Comparison of ENCODE assay signal across 14 cellular contexts in the genomic region with DNA sequence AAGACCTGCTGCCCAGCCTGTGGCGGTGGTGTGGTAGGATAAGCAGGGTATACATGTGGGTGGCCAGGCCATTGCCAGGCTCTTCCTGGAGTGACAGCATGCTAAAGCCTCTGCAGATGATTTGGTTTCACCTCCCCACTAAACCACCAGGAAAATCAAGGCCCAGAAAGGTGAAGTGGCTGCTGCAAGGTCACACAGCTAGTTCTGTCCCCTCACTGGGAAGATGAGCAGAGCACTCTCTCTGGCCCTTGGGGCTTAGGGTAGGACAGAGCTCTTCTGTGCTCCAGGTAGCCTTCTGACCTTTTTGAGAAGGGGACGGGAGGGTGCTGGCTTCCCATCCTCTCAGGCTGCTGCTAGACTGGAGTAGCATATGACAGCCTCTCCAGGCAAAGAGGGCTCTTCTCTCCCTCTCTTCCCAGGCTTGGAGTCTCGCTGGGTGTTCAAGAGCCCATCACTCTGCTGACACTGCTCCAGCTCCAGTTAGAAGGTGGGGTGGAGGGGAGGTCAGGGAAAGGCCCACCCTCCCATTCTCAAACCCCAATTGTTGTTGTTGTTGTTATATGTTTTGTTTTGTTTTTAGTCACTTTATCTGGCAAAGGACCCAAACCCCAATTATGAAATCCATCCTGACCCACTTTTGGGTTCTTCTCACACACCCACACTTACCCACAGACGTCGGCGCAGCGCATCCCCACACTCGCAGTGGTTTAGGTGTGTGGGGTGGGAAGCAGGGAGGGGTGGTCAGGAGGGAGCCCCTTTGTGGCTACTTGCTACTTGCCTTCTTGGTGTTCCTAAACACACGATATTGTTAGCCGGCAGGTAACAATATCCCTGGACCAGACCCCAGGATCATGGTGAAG. TPM values are rescaled to one million over a fixed set of nuclear protein-coding genes. Genes with fewer than 3 reads are reported as not detected.
DNase-seq lines count a peak whose midpoint lies in the region; ATAC-seq and TF ChIP-seq lines count a peak whose summit lies in the region.
"Had no signal": no experiment of that assay in that cellular context is flagged by ENCODE, and none has a peak within 500 bp of the region (broad histone marks: within the 10 kb centered on the region; RNA-seq: fewer than 3 reads in every experiment).

No MANE protein-coding gene starts in this region.

- H3K4me1 Mint-ChIP-seq in activated T-cell treated with anti-CD3 and anti-CD28 coated beads, Interleukin-2, amount 50 U/mL, for 72 hours (ENCODE audit: low read depth) = peaks cover 86% of the 10 kb centered on the region
- H3K4me1 Mint-ChIP-seq in WTC11 = peaks cover 18% of the 10 kb centered on the region

- peak overlapping the region; percentile 71 for H3K27ac Mint-ChIP-seq in activated T-cell treated with anti-CD3 and anti-CD28 coated beads, Interleukin-2, amount 50 U/mL, for 72 hours
- no peak overlapping the region for H3K27ac Mint-ChIP-seq in WTC11

- H3K4me3 Mint-ChIP-seq in activated T-cell treated with anti-CD3 and anti-CD28 coated beads, Interleukin-2, amount 50 U/mL, for 72 hours = peak overlapping the region; percentile 80 to 87
- H3K4me3 Mint-ChIP-seq in WTC11 = no peak overlapping the region

- no peaks in the 10 kb centered on the region for H3K9me3 Mint-ChIP-seq in activated T-cell treated with anti-CD3 and anti-CD28 coated beads, Interleukin-2, amount 50 U/mL, for 72 hours
- H3K9me3 Mint-ChIP-seq in WTC11 = no peaks in the 10 kb centered on the region

- peaks cover 16 to 31% of the 10 kb centered on the region in 2 donors for H3K36me3 Mint-ChIP-seq in activated T-cell treated with anti-CD3 and anti-CD28 coated beads, Interleukin-2, amount 50 U/mL, for 72 hours (ENCODE audit: insufficient read depth in 2 of 2)
- no peaks in the 10 kb centered on the region for H3K36me3 Mint-ChIP-seq in WTC11

- CTCF ChIA-PET in WTC11 (lab: Charles Lee) = interaction anchor here (0.6 to 1.3 kb wide), 3 partner anchors 35 to 393 kb away, joined by 3 to 5 read pairs (median 5); no protein-coding TSS in a partner anchor

- POLR2A ChIA-PET in WTC11 (lab: Charles Lee) = no interaction called here

- no peak for TF ChIP-seq CTCF in WTC11 (IDR thresholded peaks at IDR 0.05)

- H3K27me3 Mint-ChIP-seq in activated T-cell treated with anti-CD3 and anti-CD28 coated beads, Interleukin-2, amount 50 U/mL, for 72 hours (ENCODE audit: low read depth) = no peaks in the 10 kb centered on the region
- peaks cover 36% of the 10 kb centered on the region for H3K27me3 Mint-ChIP-seq in WTC11 (ENCODE audit: low read depth)

- DNase-seq in activated T-cell treated with anti-CD3 and anti-CD28 coated beads, Interleukin-2, amount 50 U/mL, for 72 hours = peak; percentile 59 to 60
- no peak for DNase-seq in activated T-cell treated with anti-CD3 and anti-CD28 coated beads, Interleukin-2, amount 50 U/mL, for 48 hours
- no peak for DNase-seq in WTC11 (ENCODE audit: low spot score)
- peak; percentile 69 for DNase-seq in central memory CD4-positive, alpha-beta T cell
- DNase-seq in stimulated activated CD8-positive, alpha-beta memory T cell treated with anti-CD3 and anti-CD28 coated beads, Interleukin-2, amount 100 ng/mL, for 48 hours (ENCODE audit: low read depth in 2 of 2) = peak; percentile 37 to 46
- DNase-seq in AG08396 (ENCODE audit: low spot score) = no peak
- no peak for DNase-seq in cortex of kidney (lab: John Stamatoyannopoulos, UW)
- DNase-seq: brain microvascular endothelial cell, erythroblast, NCI-H1436 treated with DMSO at 0.1 percent for 48 hours, NCI-H748 treated with DMSO at 0.1 percent for 48 hours, SIG-M5 had no signal

- ATAC-seq in activated T-cell treated with anti-CD3 and anti-CD28 coated beads, Interleukin-2, amount 50 U/mL, for 72 hours (replicated peaks in 1 of 2) = peak; percentile 13 to 28
- ATAC-seq in WTC11 (no peak), HG02981 (IDR thresholded peaks at IDR 0.05; ENCODE audit: unreplicated experiment) (no peak)
- ATAC-seq: psoas muscle had no signal

TF ChIP-seq in WTC11, 78 proteins besides CTCF, POLR2A, EP300 and RAD21:
- 0 out of 2 replicates have a peak, but pooled peaks have one; percentile 12 for TF ChIP-seq NR2C2 (CRISPR knock-in tag; IDR thresholded peaks at IDR 0.05)
- TF ChIP-seq ZNF219 (CRISPR knock-in tag; IDR thresholded peaks at IDR 0.05; ENCODE audit: borderline replicate concordance) = no peak

RNA-seq across cellular contexts. Expression of gene SPOCK2, which starts 4.9 kb away (rescaled TPM):
- 100 to 1,000 TPM; 253 to 291 TPM for total RNA-seq in activated T-cell treated with anti-CD3 and anti-CD28 coated beads, Interleukin-2, amount 50 U/mL, for 72 hours
- total RNA-seq in WTC11 (2021) = 4.0 to 4.7 TPM (median 4.1 TPM) in 3 replicates

Comparison
In these comparisons a context has a peak if more than half of its experiments do, and no peak if none do; other contexts are left out.
1. DNase-seq: peak in activated T-cell treated with anti-CD3 and anti-CD28 coated beads, Interleukin-2, amount 50 U/mL, for 72 hours (2 of 2), central memory CD4-positive, alpha-beta T cell (single experiment) and stimulated activated CD8-positive, alpha-beta memory T cell treated with anti-CD3 and anti-CD28 coated beads, Interleukin-2, amount 100 ng/mL, for 48 hours (2 of 2); none in activated T-cell treated with anti-CD3 and anti-CD28 coated beads, Interleukin-2, amount 50 U/mL, for 48 hours (0 of 2), WTC11 (single experiment), AG08396 (single experiment) and cortex of kidney (single experiment).
2. ATAC-seq: peak in activated T-cell treated with anti-CD3 and anti-CD28 coated beads, Interleukin-2, amount 50 U/mL, for 72 hours (2 of 2); none in WTC11 (single experiment) and HG02981 (single experiment).
3. RNA of gene SPOCK2, which starts 4.9 kb away (total RNA-seq): 253 to 291 TPM in activated T-cell treated with anti-CD3 and anti-CD28 coated beads, Interleukin-2, amount 50 U/mL, for 72 hours; 4.0 to 4.7 TPM in WTC11; every median in the first group is over 10 times any median in the second.